In genomic region chr19:11101057-11101456, GRCh38 we compare ENCODE assay signal across 36 cellular contexts.
"Had no signal": no experiment of that assay in that cellular context is flagged by ENCODE, and none has a peak within 500 bp of the region (broad histone marks: within the 10 kb centered on the region; RNA-seq: fewer than 3 reads in every experiment).

No MANE protein-coding gene starts in this region.

- H3K9me3 ChIP-seq: adrenal gland, body of pancreas, breast epithelium had no signal

- H3K4me3 ChIP-seq: adrenal gland, body of pancreas, breast epithelium had no signal

- ATAC-seq: activated CD8-positive, alpha-beta T cell treated with anti-CD3 and anti-CD28 coated beads for 36 hours; activated T-cell treated with anti-CD3 and anti-CD28 coated beads, Interleukin-2, amount 50 U/mL, for 4 hours; activated T-cell treated with anti-CD3 and anti-CD28 coated beads, Interleukin-2, amount 50 U/mL, for 72 hours; activated T-helper 17 cell treated with anti-CD3 and anti-CD28 coated beads, Interleukin-2, amount 50 U/mL, for 72 hours; body of pancreas had no signal

- H3K27me3 ChIP-seq: adrenal gland, body of pancreas, brain microvascular endothelial cell, breast epithelium had no signal

- H3K36me3 ChIP-seq: breast epithelium had no signal

- FAIRE-seq: astrocyte, TTC549 had no signal

- H3K27ac Mint-ChIP-seq: activated B cell treated with CpG ODN at 0.5 μM for 24 hours; activated CD4-positive, alpha-beta memory T cell treated with anti-CD3 and anti-CD28 coated beads for 36 hours; activated CD8-positive, alpha-beta T cell treated with anti-CD3 and anti-CD28 coated beads for 36 hours; activated naive CD4-positive, alpha-beta T cell treated with anti-CD3 and anti-CD28 coated beads for 36 hours; activated naive CD8-positive, alpha-beta T cell treated with anti-CD3 and anti-CD28 coated beads for 36 hours; activated T-cell treated with anti-CD3 and anti-CD28 coated beads, Interleukin-2, amount 50 U/mL, for 72 hours; T-helper 1 cell treated with Interleukin-12 subunit alpha and Interleukin-12 subunit beta and Interleukin-4 antibody, amounts not matched to agents 30 μg/mL and 1 μg/mL, for 36 hours had no signal

- H3K27ac ChIP-seq: body of pancreas, brain microvascular endothelial cell, breast epithelium, VCaP had no signal

- H3K27me3 Mint-ChIP-seq: activated CD4-positive, alpha-beta memory T cell treated with anti-CD3 and anti-CD28 coated beads for 36 hours; activated CD4-positive, alpha-beta T cell treated with anti-CD3 and anti-CD28 coated beads, Interleukin-2, amount 10 ng/mL, durations not matched to agents 24 days and 14 days; activated CD8-positive, alpha-beta T cell treated with anti-CD3 and anti-CD28 coated beads for 36 hours; activated naive CD8-positive, alpha-beta T cell treated with anti-CD3 and anti-CD28 coated beads for 36 hours; activated T-helper 17 cell treated with anti-CD3 and anti-CD28 coated beads, Interleukin-2, amount 50 U/mL, for 72 hours had no signal

- H3K4me1 ChIP-seq: breast epithelium had no signal

- DNase-seq: activated B cell treated with CpG ODN at 0.5 μM for 24 hours; activated CD4-positive, alpha-beta memory T cell treated with anti-CD3 and anti-CD28 coated beads for 36 hours; activated CD4-positive, alpha-beta T cell treated with anti-CD3 and anti-CD28 coated beads for 4 hours; activated CD4-positive, alpha-beta T cell treated with anti-CD3 and anti-CD28 coated beads, Interleukin-2, amount 10 ng/mL, durations not matched to agents 24 days and 14 days; activated CD4-positive, alpha-beta T cell treated with anti-CD3 and anti-CD28 coated beads, Interleukin-2, amount 50 U/mL, for 1 hour; activated CD4-positive, alpha-beta T cell treated with anti-CD3 and anti-CD28 coated beads, Interleukin-2, amount 50 U/mL, for 4 hours; activated CD4-positive, CD25-positive, alpha-beta regulatory T cell treated with anti-CD3 and anti-CD28 coated beads, Interleukin-2, amount 50 U/mL, for 72 hours; activated CD8-positive, alpha-beta memory T cell treated with anti-CD3 and anti-CD28 coated beads, Interleukin-2, amount 50 U/mL, for 4 hours; activated CD8-positive, alpha-beta T cell treated with anti-CD3 and anti-CD28 coated beads for 36 hours; activated effector memory CD4-positive, alpha-beta T cell treated with anti-CD3 and anti-CD28 coated beads, Interleukin-2, amount 50 U/mL, for 16 hours; activated gamma-delta T cell treated with Interleukin-2 at 50 U/mL for 16 hours; activated naive CD4-positive, alpha-beta T cell; activated naive CD4-positive, alpha-beta T cell treated with anti-CD3 and anti-CD28 coated beads for 36 hours; activated naive CD4-positive, alpha-beta T cell treated with anti-CD3 and anti-CD28 coated beads, Interleukin-2, amount 50 U/mL, for 16 hours; activated naive CD8-positive, alpha-beta T cell treated with anti-CD3 and anti-CD28 coated beads for 36 hours; activated T-cell treated with anti-CD3 and anti-CD28 coated beads for 4 hours; activated T-cell treated with anti-CD3 and anti-CD28 coated beads, Interleukin-2, amount 50 U/mL, for 1 hour; activated T-cell treated with anti-CD3 and anti-CD28 coated beads, Interleukin-2, amount 50 U/mL, for 4 hours; activated T-cell treated with anti-CD3 and anti-CD28 coated beads, Interleukin-2, amount 50 U/mL, for 72 hours; adrenal gland; amniotic stem cell; aorta; body of pancreas; brain microvascular endothelial cell; central memory CD4-positive, alpha-beta T cell; T-helper 1 cell; T-helper 2 cell; T-helper 9 cell had no signal

- H3K4me3 Mint-ChIP-seq: activated B cell treated with CpG ODN at 0.5 μM for 24 hours; activated CD4-positive, alpha-beta memory T cell treated with anti-CD3 and anti-CD28 coated beads for 36 hours; activated CD4-positive, alpha-beta T cell treated with anti-CD3 and anti-CD28 coated beads, Interleukin-2, amount 10 ng/mL, durations not matched to agents 24 days and 14 days; activated CD8-positive, alpha-beta T cell treated with anti-CD3 and anti-CD28 coated beads for 36 hours; activated naive CD4-positive, alpha-beta T cell treated with anti-CD3 and anti-CD28 coated beads for 36 hours; activated naive CD8-positive, alpha-beta T cell treated with anti-CD3 and anti-CD28 coated beads for 36 hours; activated T-cell treated with anti-CD3 and anti-CD28 coated beads, Interleukin-2, amount 50 U/mL, for 4 hours; activated T-cell treated with anti-CD3 and anti-CD28 coated beads, Interleukin-2, amount 50 U/mL, for 72 hours; activated T-helper 1 cell treated with anti-CD3 and anti-CD28 coated beads, Interleukin-12 subunit alpha, Interleukin-12 subunit beta, Interleukin-2, Interleukin-4 antibody, amounts not matched to agents 30 ng/mL and 10 ng/mL and 1 ng/mL, durations not matched to agents 14 hours and 24 hours and 36 hours; activated T-helper 17 cell treated with anti-CD3 and anti-CD28 coated beads, Interleukin-2, amount 50 U/mL, for 72 hours; T-helper 1 cell treated with Interleukin-12 subunit alpha and Interleukin-12 subunit beta and Interleukin-4 antibody, amounts not matched to agents 30 μg/mL and 1 μg/mL, for 36 hours; T-helper 2 cell treated with Interferon-gamma antibody and Interleukin-4, amounts not matched to agents 5 μg/mL and 100 μg/mL, for 36 hours had no signal
